27 cellular contexts compared by ENCODE assay signal in genomic region chr18:11577271-11578112, GRCh38. TPM values are rescaled to one million over a fixed set of nuclear protein-coding genes. Genes with fewer than 3 reads are reported as not detected.
DNase-seq lines count a peak whose midpoint lies in the region; ATAC-seq, FAIRE-seq and TF ChIP-seq lines count a peak whose summit lies in the region.
"Had no signal": no experiment of that assay in that cellular context is flagged by ENCODE, and none has a peak within 500 bp of the region (broad histone marks: within the 10 kb centered on the region; RNA-seq: fewer than 3 reads in every experiment).

No MANE protein-coding gene starts in this region.

- no peak overlapping the region for H3K56ac ChIP-seq in H1 (replicated peaks; ENCODE audit: insufficient read length, low read depth, low read length)

- TF ChIP-seq POLR2A in H1 (IDR thresholded peaks at IDR 0.05; ENCODE audit: control extremely low read depth in 1 of 2, low read depth in 2 of 2, low read length in 2 of 2) (no peak), GM12891 (IDR thresholded peaks at IDR 0.05; ENCODE audit: low read depth, low read length) (no peak)

- no peak overlapping the region for H4K5ac ChIP-seq in H1 (ENCODE audit: insufficient read length, low read depth, low read length)

- H3K9ac ChIP-seq in KMS-11 (no peak overlapping the region), H1 (replicated peaks in 1 of 4; ENCODE audit: extremely low read depth in 1 of 4, low read depth in 3 of 4, low read length in 3 of 4) (no peak overlapping the region)
- H3K9ac ChIP-seq: SK-N-SH had no signal

- H3K27me3 ChIP-seq in KMS-11 (ENCODE audit: insufficient read depth, low read depth) (no peaks in the 10 kb centered on the region), H1 (replicated peaks in 1 of 4; ENCODE audit: control insufficient read depth in 3 of 4, extremely low read depth in 1 of 4, insufficient read depth in 3 of 4, low read length in 3 of 4) (no peaks in the 10 kb centered on the region)
- H3K27me3 ChIP-seq: esophagus squamous epithelium, gastrocnemius medialis had no signal

- POLR2A ChIA-PET in activated naive CD8-positive, alpha-beta T cell treated with anti-CD3 and anti-CD28 coated beads, Interleukin-2, amount 10 ng/mL, durations not matched to agents 7 days and 5 days (lab: Charles Lee): no interaction called here
- POLR2A ChIA-PET in H1 (lab: Charles Lee; ENCODE audit: partially characterized antibody): no interaction called here

- no peaks in the 10 kb centered on the region for H3K36me3 Mint-ChIP-seq in activated naive CD8-positive, alpha-beta T cell treated with anti-CD3 and anti-CD28 coated beads, Interleukin-2, amount 10 ng/mL, durations not matched to agents 7 days and 5 days
- no peaks in the 10 kb centered on the region for H3K36me3 Mint-ChIP-seq in activated naive CD8-positive, alpha-beta T cell treated with anti-CD3 and anti-CD28 coated beads for 36 hours
- H3K36me3 Mint-ChIP-seq: naive thymus-derived CD8-positive, alpha-beta T cell; stimulated activated effector memory CD8-positive, alpha-beta T cell treated with anti-CD3 and anti-CD28 coated beads, Interleukin-12 subunit alpha, Interleukin-12 subunit beta, amount 100 ng/mL, for 72 hours had no signal

- H3K23me2 ChIP-seq in H1 (ENCODE audit: low read depth, low read length): no peaks in the 10 kb centered on the region

- H3K79me2 ChIP-seq in KMS-11 (ENCODE audit: insufficient read depth, low read depth) (no peaks in the 10 kb centered on the region), H1 (ENCODE audit: control insufficient read depth in 1 of 2, insufficient read depth in 2 of 2, low read length in 2 of 2) (no peaks in the 10 kb centered on the region)

- H3K79me1 ChIP-seq in H1 (ENCODE audit: low read depth, low read length): no peaks in the 10 kb centered on the region

- ATAC-seq in activated naive CD8-positive, alpha-beta T cell treated with anti-CD3 and anti-CD28 coated beads, Interleukin-2, amount 10 ng/mL, durations not matched to agents 7 days and 5 days (ENCODE audit: low read depth): no peak
- ATAC-seq: gastrocnemius medialis; naive thymus-derived CD8-positive, alpha-beta T cell; stimulated activated effector memory CD8-positive, alpha-beta T cell treated with anti-CD3 and anti-CD28 coated beads, Interleukin-12 subunit alpha, Interleukin-12 subunit beta, amount 100 ng/mL, for 72 hours had no signal

- FAIRE-seq in H1 (lab: Jason Lieb, UNC) (no peak), GM12891 (lab: Jason Lieb, UNC) (no peak)
- FAIRE-seq: colon, HTR-8/SVneo had no signal

- H4K8ac ChIP-seq in H1 (ENCODE audit: extremely low read depth, insufficient read depth, low read length): no peak overlapping the region

- no peak overlapping the region for H3K18ac ChIP-seq in H1 (ENCODE audit: extremely low read depth, low read length)

- peak overlapping the region; percentile 76 for H3K4me2 ChIP-seq in KMS-11
- H3K4me2 ChIP-seq in H1 (ENCODE audit: insufficient read depth in 1 of 2, low read depth in 2 of 2, low read length in 2 of 2): no peak overlapping the region
- H3K4me2 ChIP-seq: SK-N-SH, smooth muscle cell had no signal

- peak overlapping the region; percentile 27 for H3K4me3 Mint-ChIP-seq in activated naive CD8-positive, alpha-beta T cell treated with anti-CD3 and anti-CD28 coated beads, Interleukin-2, amount 10 ng/mL, durations not matched to agents 7 days and 5 days
- no peak overlapping the region for H3K4me3 Mint-ChIP-seq in activated naive CD8-positive, alpha-beta T cell treated with anti-CD3 and anti-CD28 coated beads for 36 hours
- H3K4me3 Mint-ChIP-seq: activated B cell treated with CpG ODN at 0.5 μM for 24 hours; HFFc6; stimulated activated effector memory CD8-positive, alpha-beta T cell treated with anti-CD3 and anti-CD28 coated beads, Interleukin-12 subunit alpha, Interleukin-12 subunit beta, amount 100 ng/mL, for 72 hours had no signal

- H2BK5ac ChIP-seq in H1 (ENCODE audit: low read depth, low read length): no peak overlapping the region

- DNase-seq in activated naive CD8-positive, alpha-beta T cell treated with anti-CD3 and anti-CD28 coated beads, Interleukin-2, amount 10 ng/mL, durations not matched to agents 7 days and 5 days: no peak
- DNase-seq in activated naive CD8-positive, alpha-beta T cell treated with anti-CD3 and anti-CD28 coated beads for 36 hours: no peak
- no peak for DNase-seq in H1 (ENCODE audit: low read depth in 1 of 2, low spot score in 2 of 2)
- no peak for DNase-seq in NCI-H748 treated with DMSO at 0.1 percent for 48 hours (lab: John Stamatoyannopoulos, UW)
- no peak for DNase-seq in GDM1 (lab: John Stamatoyannopoulos, UW)
- DNase-seq in NK-92 (lab: John Stamatoyannopoulos, UW; ENCODE audit: unreplicated experiment): no peak
- DNase-seq in GM12891 (ENCODE audit: insufficient read length, low spot score): no peak
- DNase-seq: activated B cell treated with CpG ODN at 0.5 μM for 24 hours; activated CD4-positive, alpha-beta T cell treated with anti-CD3 and anti-CD28 coated beads, Interleukin-2, amount 50 U/mL, for 48 hours; esophagus squamous epithelium; gastrocnemius medialis; HFFc6; left ventricle myocardium inferior; naive thymus-derived CD8-positive, alpha-beta T cell; NCI-H1694 treated with DMSO at 0.1 percent for 48 hours; NCI-H774; retina; SK-N-SH; T1000 had no signal

- H3K27ac Mint-ChIP-seq in activated naive CD8-positive, alpha-beta T cell treated with anti-CD3 and anti-CD28 coated beads, Interleukin-2, amount 10 ng/mL, durations not matched to agents 7 days and 5 days: no peak overlapping the region
- no peak overlapping the region for H3K27ac Mint-ChIP-seq in activated naive CD8-positive, alpha-beta T cell treated with anti-CD3 and anti-CD28 coated beads for 36 hours
- H3K27ac Mint-ChIP-seq: activated B cell treated with CpG ODN at 0.5 μM for 24 hours; HFFc6; stimulated activated effector memory CD8-positive, alpha-beta T cell treated with anti-CD3 and anti-CD28 coated beads, Interleukin-12 subunit alpha, Interleukin-12 subunit beta, amount 100 ng/mL, for 72 hours had no signal

- peaks cover 63% of the 10 kb centered on the region for H3K4me1 ChIP-seq in KMS-11 (ENCODE audit: low read depth, poor library complexity, severe bottlenecking)
- no peaks in the 10 kb centered on the region for H3K4me1 ChIP-seq in H1 (replicated peaks in 1 of 4; ENCODE audit: control insufficient read depth in 3 of 4, insufficient read depth in 4 of 4, low read length in 3 of 4)
- H3K4me1 ChIP-seq: esophagus squamous epithelium, gastrocnemius medialis, left ventricle myocardium inferior had no signal

- CTCF ChIA-PET in H1 (lab: Charles Lee; ENCODE audit: partially characterized antibody): no interaction called here

- H4K91ac ChIP-seq in H1 (replicated peaks; ENCODE audit: insufficient read length, low read length): no peak overlapping the region

- no peak overlapping the region for H2BK12ac ChIP-seq in H1 (ENCODE audit: low read depth, low read length)

- 83% methylated on average over 7 of the region's 7 CpGs; no CpG with 5 or more reads in 1 of the 2 experiments for WGBS in H1 (ENCODE audit: extremely low coverage in 1 of 2, insufficient coverage in 1 of 2, insufficient read length in 1 of 2, insufficient replicate concordance in 2 of 2, low coverage in 1 of 2, low lambda C conversion rate in 2 of 2, missing lambda C conversion rate in 1 of 2), 2 experiments

- H3K27me3 Mint-ChIP-seq in activated naive CD8-positive, alpha-beta T cell treated with anti-CD3 and anti-CD28 coated beads, Interleukin-2, amount 10 ng/mL, durations not matched to agents 7 days and 5 days: peaks cover 14% of the 10 kb centered on the region
- peaks cover 4% of the 10 kb centered on the region for H3K27me3 Mint-ChIP-seq in activated naive CD8-positive, alpha-beta T cell treated with anti-CD3 and anti-CD28 coated beads for 36 hours

- H2BK20ac ChIP-seq in H1 (ENCODE audit: low read length): no peak overlapping the region

- H3K4ac ChIP-seq in H1 (replicated peaks; ENCODE audit: insufficient read length, low read depth, low read length): peak overlapping the region; percentile 50

- H2BK120ac ChIP-seq in H1 (replicated peaks; ENCODE audit: low read depth, low read length): no peak overlapping the region

- no peak for TF ChIP-seq EP300 in H1 (IDR thresholded peaks at IDR 0.05; ENCODE audit: borderline replicate concordance in 1 of 2, low read depth in 2 of 2, low read length in 2 of 2)

- H3K9me3 ChIP-seq in H1 (ENCODE audit: insufficient read depth in 2 of 2, low read depth in 1 of 2, low read length in 1 of 2): no peaks in the 10 kb centered on the region
- H3K9me3 ChIP-seq: esophagus squamous epithelium, gastrocnemius medialis, left ventricle myocardium inferior, SK-N-SH had no signal

- H3K9me3 Mint-ChIP-seq in activated naive CD8-positive, alpha-beta T cell treated with anti-CD3 and anti-CD28 coated beads, Interleukin-2, amount 10 ng/mL, durations not matched to agents 7 days and 5 days: no peaks in the 10 kb centered on the region
- no peaks in the 10 kb centered on the region for H3K9me3 Mint-ChIP-seq in activated naive CD8-positive, alpha-beta T cell treated with anti-CD3 and anti-CD28 coated beads for 36 hours
- H3K9me3 Mint-ChIP-seq: activated B cell treated with CpG ODN at 0.5 μM for 24 hours; HFFc6; naive thymus-derived CD8-positive, alpha-beta T cell; stimulated activated effector memory CD8-positive, alpha-beta T cell treated with anti-CD3 and anti-CD28 coated beads, Interleukin-12 subunit alpha, Interleukin-12 subunit beta, amount 100 ng/mL, for 72 hours had no signal

- TF ChIP-seq CTCF in KMS-11 (conservative IDR thresholded peaks at IDR 0.05; ENCODE audit: low read depth, low read length) (no peak), H1 (IDR thresholded peaks at IDR 0.05; ENCODE audit: control extremely low read depth in 1 of 3, insufficient read depth in 1 of 3, low read depth in 1 of 3, low read length in 3 of 3) (no peak)

- H3K36me3 ChIP-seq in KMS-11 (ENCODE audit: insufficient read depth) (no peaks in the 10 kb centered on the region), H1 (ENCODE audit: control insufficient read depth in 2 of 4, insufficient read depth in 4 of 4, low read length in 3 of 4) (no peaks in the 10 kb centered on the region)
- H3K36me3 ChIP-seq: esophagus squamous epithelium, gastrocnemius medialis, left ventricle myocardium inferior had no signal

- no peaks in the 10 kb centered on the region for H4K20me1 ChIP-seq in KMS-11 (ENCODE audit: insufficient read depth)
- no peaks in the 10 kb centered on the region for H4K20me1 ChIP-seq in H1 (replicated peaks in 1 of 2; ENCODE audit: control insufficient read depth in 1 of 2, insufficient read depth in 2 of 2, low read length in 2 of 2)

- H3K23ac ChIP-seq in H1 (ENCODE audit: insufficient read length): no peak overlapping the region

- H3K27ac ChIP-seq in KMS-11: peak overlapping the region; percentile 51; the same call in 1 of the 2 replicates
- H3K27ac ChIP-seq in H1 (ENCODE audit: low read depth, low read length): no peak overlapping the region
- H3K27ac ChIP-seq: C4-2B, esophagus squamous epithelium, gastrocnemius medialis, left ventricle myocardium inferior had no signal

- no peak for TF ChIP-seq RAD21 in H1 (IDR thresholded peaks at IDR 0.05 in 1 of 2, conservative IDR thresholded peaks at IDR 0.05 in 1 of 2; ENCODE audit: low read depth in 2 of 2, low read length in 2 of 2)

- H3K14ac ChIP-seq in H1 (ENCODE audit: insufficient read length): no peak overlapping the region

- peak overlapping the region; percentile 58 for H2AFZ ChIP-seq in KMS-11 (ENCODE audit: low read depth)
- H2AFZ ChIP-seq in H1 (ENCODE audit: low read length): no peak overlapping the region

- H2AK5ac ChIP-seq in H1 (ENCODE audit: low read depth, low read length): no peak overlapping the region

- peaks cover 23% of the 10 kb centered on the region for H3K4me1 Mint-ChIP-seq in activated naive CD8-positive, alpha-beta T cell treated with anti-CD3 and anti-CD28 coated beads, Interleukin-2, amount 10 ng/mL, durations not matched to agents 7 days and 5 days
- H3K4me1 Mint-ChIP-seq in activated naive CD8-positive, alpha-beta T cell treated with anti-CD3 and anti-CD28 coated beads for 36 hours: peaks cover 16% of the 10 kb centered on the region
- H3K4me1 Mint-ChIP-seq: activated B cell treated with CpG ODN at 0.5 μM for 24 hours had no signal

- no peak overlapping the region for H3K4me3 ChIP-seq in KMS-11 (IDR thresholded peaks at IDR 0.05; ENCODE audit: insufficient read depth, low read depth, low read length)
- H3K4me3 ChIP-seq in H1 (ENCODE audit: extremely low read depth in 1 of 4, insufficient read depth in 2 of 4, low read depth in 3 of 4, low read length in 4 of 4): no peak overlapping the region
- H3K4me3 ChIP-seq: esophagus squamous epithelium, gastrocnemius medialis, left ventricle myocardium inferior, smooth muscle cell had no signal

- H2BK15ac ChIP-seq in H1 (ENCODE audit: low read length): no peak overlapping the region

RNA-seq across cellular contexts. Expression of gene SLC35G4, which starts 31.9 kb away (rescaled TPM):
- not detected for total RNA-seq in activated naive CD8-positive, alpha-beta T cell treated with anti-CD3 and anti-CD28 coated beads, Interleukin-2, amount 10 ng/mL, durations not matched to agents 7 days and 5 days
- total RNA-seq in activated naive CD8-positive, alpha-beta T cell treated with anti-CD3 and anti-CD28 coated beads for 36 hours: not detected
- total RNA-seq in H1 (2021; fragmentation: NEBNext Ultra II Directional; extraction: Animal tissue kit (Norgen Biotek cat#: 25700)): not detected in 2 replicates
- not detected in 2 replicates for polyA plus RNA-seq in H1 (2011; rRNA removed)
- not detected for polyA plus RNA-seq in H1 (2011; cell fraction: cytosol; rRNA removed)
- polyA plus RNA-seq in H1 (2011; cell fraction: nucleus; rRNA removed): not detected
- polyA plus RNA-seq in H1 (2012, experiment 1 of 2): not detected in 4 replicates
- not detected for polyA plus RNA-seq in H1 (2012, experiment 2 of 2)
- polyA plus RNA-seq in H1 (2013, experiment 1 of 2): not detected
- not detected for polyA plus RNA-seq in H1 (2013, experiment 2 of 2)
- polyA minus RNA-seq in H1 (2011; rRNA and poly(A)+ RNA removed): not detected in 2 replicates
- not detected for polyA minus RNA-seq in H1 (2011; cell fraction: cytosol; rRNA and poly(A)+ RNA removed)
- not detected for polyA minus RNA-seq in H1 (2011; cell fraction: nucleus; rRNA and poly(A)+ RNA removed)
- not detected for polyA plus RNA-seq in GM12891 (2012; ENCODE audit: low read depth, missing spikeins)
- total RNA-seq: activated B cell treated with CpG ODN at 0.5 μM for 24 hours; esophagus squamous epithelium; gastrocnemius medialis; HFFc6; left ventricle myocardium inferior; naive thymus-derived CD8-positive, alpha-beta T cell; omental fat pad; smooth muscle cell; urinary bladder had no signal
- polyA plus RNA-seq: naive thymus-derived CD8-positive, alpha-beta T cell; SK-N-SH; smooth muscle cell; urinary bladder had no signal
